ENCODE assay signal across 17 cellular contexts in the genomic region with DNA sequence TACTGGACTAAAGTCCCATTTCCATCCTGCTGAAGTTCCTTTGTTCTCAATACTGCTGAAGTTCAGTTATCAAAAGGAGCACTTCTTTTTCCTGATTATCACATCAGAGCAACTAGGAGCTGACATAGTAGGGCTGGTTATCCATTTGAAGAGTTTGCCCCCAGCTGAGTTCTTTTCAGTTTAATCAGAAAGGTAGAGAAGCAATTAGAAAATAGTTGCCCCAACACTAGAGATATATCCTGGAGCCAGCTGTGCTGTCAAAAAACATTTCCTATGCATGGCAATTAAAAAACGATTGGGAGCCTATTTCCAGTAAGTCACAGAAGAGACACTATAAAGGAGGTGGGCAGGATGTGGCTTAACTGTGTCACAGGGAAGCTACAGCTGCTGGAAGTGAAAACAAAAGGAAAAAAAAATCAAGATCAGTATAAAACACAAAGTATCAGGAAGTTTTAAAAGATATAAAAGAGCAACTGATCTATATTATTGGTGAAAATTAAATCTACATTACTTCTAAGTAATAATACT.
A peak's percentile ranks its signal among the peaks of the same experiment; 100 is the strongest.
DNase-seq lines count a peak whose midpoint lies in the region; ATAC-seq, FAIRE-seq and TF ChIP-seq lines count a peak whose summit lies in the region.
"Had no signal": no experiment of that assay in that cellular context is flagged by ENCODE, and none has a peak within 500 bp of the region (broad histone marks: within the 10 kb centered on the region; RNA-seq: fewer than 3 reads in every experiment).

No MANE protein-coding gene starts in this region.

- H3K4me3 ChIP-seq in BLaER1 (no peak overlapping the region), DND-41 (ENCODE audit: low read depth in 1 of 2, low read length in 2 of 2) (peak overlapping the region in 1 of 2 experiments; percentile 29; a peak in 1 of 4 replicates)
- H3K4me3 ChIP-seq: heart right ventricle, psoas muscle, thyroid gland had no signal

- FAIRE-seq in D721Med (lab: Jason Lieb, UNC), result no peak
- FAIRE-seq: RCC 7860 had no signal

- no peaks in the 10 kb centered on the region for H3K79me2 ChIP-seq in DND-41 (ENCODE audit: insufficient read depth, low read length)

- H3K4me1 ChIP-seq in BLaER1 (peaks cover 15% of the 10 kb centered on the region), DND-41 (ENCODE audit: insufficient read depth, low read length) (peaks cover 46% of the 10 kb centered on the region)
- H3K4me1 ChIP-seq: heart right ventricle, psoas muscle, thyroid gland had no signal

- peak; percentile 95 for ATAC-seq in DND-41 (ENCODE audit: insufficient read depth, low read depth)
- peak; percentile 22 for ATAC-seq in effector memory CD8-positive, alpha-beta T cell (replicated peaks)
- ATAC-seq in Right ventricle myocardium superior (ENCODE audit: poor library complexity), result no peak
- ATAC-seq in HG02571 (IDR thresholded peaks at IDR 0.05; ENCODE audit: unreplicated experiment), result no peak
- ATAC-seq: heart right ventricle, psoas muscle had no signal

- H3K36me3 ChIP-seq in BLaER1, result no peaks in the 10 kb centered on the region
- H3K36me3 ChIP-seq in DND-41 (ENCODE audit: insufficient read depth, low read length), result no peaks in the 10 kb centered on the region
- H3K36me3 ChIP-seq: heart right ventricle, thyroid gland had no signal

- intact Hi-C loops in Right ventricle myocardium superior (cut with DNase I), result no loop called here

- no peaks in the 10 kb centered on the region for H3K27me3 Mint-ChIP-seq in effector memory CD8-positive, alpha-beta T cell

- H4K20me1 ChIP-seq in BLaER1 (no peaks in the 10 kb centered on the region), DND-41 (ENCODE audit: insufficient read depth, low read length) (no peaks in the 10 kb centered on the region)

- peak overlapping the region; percentile 54; the same call in 1 of the 2 replicates for H2AFZ ChIP-seq in DND-41 (ENCODE audit: low read depth, low read length)

- H3K9ac ChIP-seq in BLaER1, result no peak overlapping the region
- H3K9ac ChIP-seq in DND-41 (ENCODE audit: low read depth, low read length), result peak overlapping the region; percentile 51

- H3K4me1 Mint-ChIP-seq in effector memory CD8-positive, alpha-beta T cell (ENCODE audit: low read depth in 2 of 2), result peaks cover 4 to 7% of the 10 kb centered on the region in 2 donors
- H3K4me1 Mint-ChIP-seq: nephron had no signal

- DNase-seq in DND-41 (peak; percentile 78), NCI-H2081 (lab: John Stamatoyannopoulos, UW) (peak; percentile 52 to 85), Right ventricle myocardium superior (no peak), D721Med (ENCODE audit: insufficient read length, low spot score) (no peak)
- DNase-seq in effector memory CD8-positive, alpha-beta T cell, result no peak
- DNase-seq: anterior cingulate cortex; effector CD8-positive, alpha-beta T cell; heart right ventricle; NCI-H1694; NCI-H526; psoas muscle; SW 1271; thyroid gland had no signal

- no peak overlapping the region for H3K27ac Mint-ChIP-seq in effector memory CD8-positive, alpha-beta T cell
- H3K27ac Mint-ChIP-seq: nephron had no signal

- H3K4me2 ChIP-seq in BLaER1 (peak overlapping the region; percentile 50), DND-41 (ENCODE audit: insufficient read depth, low read length) (peak overlapping the region; percentile 51)

- no peaks in the 10 kb centered on the region for H3K36me3 Mint-ChIP-seq in effector memory CD8-positive, alpha-beta T cell (ENCODE audit: insufficient read depth)

- no peak overlapping the region for H3K27ac ChIP-seq in BLaER1
- peak overlapping the region; percentile 96 for H3K27ac ChIP-seq in DND-41 (ENCODE audit: low read length)
- H3K27ac ChIP-seq: heart right ventricle, psoas muscle, thyroid gland had no signal

- no peaks in the 10 kb centered on the region for H3K9me3 ChIP-seq in BLaER1
- no peaks in the 10 kb centered on the region for H3K9me3 ChIP-seq in DND-41 (ENCODE audit: insufficient read depth, low read length, severe bottlenecking)
- H3K9me3 ChIP-seq: heart right ventricle, psoas muscle, thyroid gland had no signal

- TF ChIP-seq CTCF in DND-41 (IDR thresholded peaks at IDR 0.05; ENCODE audit: borderline replicate concordance, extremely low read depth, low read length, poor library complexity, severe bottlenecking) (no peak), D721Med (IDR thresholded peaks at IDR 0.05; ENCODE audit: insufficient read depth, missing control alignments) (no peak)

- no peaks in the 10 kb centered on the region for H3K27me3 ChIP-seq in BLaER1
- H3K27me3 ChIP-seq in DND-41 (ENCODE audit: insufficient read depth, low read length, poor library complexity), result no peaks in the 10 kb centered on the region
- H3K27me3 ChIP-seq: heart right ventricle, thyroid gland had no signal

- no peaks in the 10 kb centered on the region for H3K9me3 Mint-ChIP-seq in effector memory CD8-positive, alpha-beta T cell
- H3K9me3 Mint-ChIP-seq: nephron had no signal

- no peak overlapping the region for H3K4me3 Mint-ChIP-seq in effector memory CD8-positive, alpha-beta T cell
- H3K4me3 Mint-ChIP-seq: nephron had no signal

Comparison
In these comparisons a context has a peak if more than half of its experiments do, and no peak if none do; other contexts are left out.
1. ATAC-seq: peak in DND-41 (single experiment) and effector memory CD8-positive, alpha-beta T cell (single experiment); none in Right ventricle myocardium superior (single experiment) and HG02571 (single experiment).
2. DNase-seq: peak in DND-41 (single experiment) and NCI-H2081 (2 of 2); none in effector memory CD8-positive, alpha-beta T cell (0 of 3), Right ventricle myocardium superior (single experiment) and D721Med (single experiment).